ENCODE assay signal across 8 cellular contexts in the genomic region with DNA sequence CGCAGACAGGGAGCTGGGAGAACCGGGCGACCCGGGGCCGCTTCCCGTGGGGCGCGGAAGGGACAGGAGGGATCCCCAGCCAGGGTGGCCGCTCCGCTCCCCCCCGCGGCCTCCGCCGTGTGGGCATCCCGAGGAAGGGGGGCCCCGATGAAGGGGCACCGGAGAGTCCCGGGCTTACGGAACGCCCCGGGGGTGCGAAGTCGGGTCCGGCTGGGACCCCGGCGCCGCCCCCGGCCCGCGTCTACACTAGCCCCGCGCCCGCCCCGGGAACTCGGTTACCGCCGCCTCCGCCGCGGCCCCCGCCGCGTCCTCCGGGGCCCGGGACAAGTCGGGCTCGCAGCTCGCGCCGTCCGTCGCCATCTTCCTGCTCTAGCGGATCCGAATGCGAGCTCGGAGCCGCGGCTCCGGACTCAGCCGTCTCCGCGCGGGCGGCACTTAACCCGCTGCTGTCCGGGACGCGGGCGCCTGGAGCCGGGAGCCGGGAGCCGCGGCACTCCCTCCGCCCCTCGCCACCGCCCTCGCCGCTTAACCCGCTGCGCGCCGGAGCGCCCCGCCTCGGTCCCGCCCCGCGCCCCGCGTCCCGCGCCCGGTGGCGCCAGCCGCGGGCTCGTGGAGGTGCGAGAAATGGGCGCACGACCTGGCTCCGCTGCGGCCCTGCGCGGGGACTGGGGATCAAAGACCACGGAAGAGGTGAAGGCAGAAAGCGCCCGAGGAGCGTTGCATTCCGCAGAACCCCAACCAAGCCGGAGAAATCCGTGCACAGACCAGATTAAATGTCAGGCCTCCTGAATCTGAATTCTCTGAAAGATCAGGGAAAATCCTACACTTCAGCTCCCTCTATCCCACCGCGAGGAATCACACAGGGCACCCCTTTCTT. TPM values are rescaled to one million over a fixed set of nuclear protein-coding genes. Genes with fewer than 3 reads are reported as not detected.
DNase-seq lines count a peak whose midpoint lies in the region; ATAC-seq and TF ChIP-seq lines count a peak whose summit lies in the region.

A gene with protein sequence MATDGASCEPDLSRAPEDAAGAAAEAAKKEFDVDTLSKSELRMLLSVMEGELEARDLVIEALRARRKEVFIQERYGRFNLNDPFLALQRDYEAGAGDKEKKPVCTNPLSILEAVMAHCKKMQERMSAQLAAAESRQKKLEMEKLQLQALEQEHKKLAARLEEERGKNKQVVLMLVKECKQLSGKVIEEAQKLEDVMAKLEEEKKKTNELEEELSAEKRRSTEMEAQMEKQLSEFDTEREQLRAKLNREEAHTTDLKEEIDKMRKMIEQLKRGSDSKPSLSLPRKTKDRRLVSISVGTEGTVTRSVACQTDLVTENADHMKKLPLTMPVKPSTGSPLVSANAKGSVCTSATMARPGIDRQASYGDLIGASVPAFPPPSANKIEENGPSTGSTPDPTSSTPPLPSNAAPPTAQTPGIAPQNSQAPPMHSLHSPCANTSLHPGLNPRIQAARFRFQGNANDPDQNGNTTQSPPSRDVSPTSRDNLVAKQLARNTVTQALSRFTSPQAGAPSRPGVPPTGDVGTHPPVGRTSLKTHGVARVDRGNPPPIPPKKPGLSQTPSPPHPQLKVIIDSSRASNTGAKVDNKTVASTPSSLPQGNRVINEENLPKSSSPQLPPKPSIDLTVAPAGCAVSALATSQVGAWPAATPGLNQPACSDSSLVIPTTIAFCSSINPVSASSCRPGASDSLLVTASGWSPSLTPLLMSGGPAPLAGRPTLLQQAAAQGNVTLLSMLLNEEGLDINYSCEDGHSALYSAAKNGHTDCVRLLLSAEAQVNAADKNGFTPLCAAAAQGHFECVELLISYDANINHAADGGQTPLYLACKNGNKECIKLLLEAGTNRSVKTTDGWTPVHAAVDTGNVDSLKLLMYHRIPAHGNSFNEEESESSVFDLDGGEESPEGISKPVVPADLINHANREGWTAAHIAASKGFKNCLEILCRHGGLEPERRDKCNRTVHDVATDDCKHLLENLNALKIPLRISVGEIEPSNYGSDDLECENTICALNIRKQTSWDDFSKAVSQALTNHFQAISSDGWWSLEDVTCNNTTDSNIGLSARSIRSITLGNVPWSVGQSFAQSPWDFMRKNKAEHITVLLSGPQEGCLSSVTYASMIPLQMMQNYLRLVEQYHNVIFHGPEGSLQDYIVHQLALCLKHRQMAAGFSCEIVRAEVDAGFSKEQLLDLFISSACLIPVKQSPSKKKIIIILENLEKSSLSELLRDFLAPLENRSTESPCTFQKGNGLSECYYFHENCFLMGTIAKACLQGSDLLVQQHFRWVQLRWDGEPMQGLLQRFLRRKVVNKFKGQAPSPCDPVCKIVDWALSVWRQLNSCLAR (N-terminal part only) (minus strand): TSS at position 386 of the 877 bp plus-strand sequence. CDS start 26 bp downstream, at position 360.

- peaks cover 58% of the 10 kb centered on the region for H3K27me3 Mint-ChIP-seq in dendritic cell treated with granulocyte-macrophage colony-stimulating factor and Interleukin-4, amounts not matched to agents 40 ng/mL and 50 ng/mL, for 4 days
- H3K27me3 Mint-ChIP-seq in stimulated activated naive CD8-positive, alpha-beta T cell treated with anti-CD3 and anti-CD28 coated beads, Interleukin-15, Interleukin-2, amounts not matched to agents 100 ng/mL and 50 ng/mL, for 24 hours = peaks cover 64% of the 10 kb centered on the region

- peaks cover 47% of the 10 kb centered on the region for H3K36me3 Mint-ChIP-seq in dendritic cell treated with granulocyte-macrophage colony-stimulating factor and Interleukin-4, amounts not matched to agents 40 ng/mL and 50 ng/mL, for 4 days (ENCODE audit: low read depth)
- no peaks in the 10 kb centered on the region for H3K36me3 Mint-ChIP-seq in stimulated activated naive CD8-positive, alpha-beta T cell treated with anti-CD3 and anti-CD28 coated beads, Interleukin-15, Interleukin-2, amounts not matched to agents 100 ng/mL and 50 ng/mL, for 24 hours (ENCODE audit: low read depth)

- no peaks in the 10 kb centered on the region for H3K36me3 ChIP-seq in left lung

- H3K4me3 Mint-ChIP-seq in dendritic cell treated with granulocyte-macrophage colony-stimulating factor and Interleukin-4, amounts not matched to agents 40 ng/mL and 50 ng/mL, for 4 days = peak within 1 kb of the TSS; percentile 83
- peak within 1 kb of the TSS; percentile 62 for H3K4me3 Mint-ChIP-seq in stimulated activated naive CD8-positive, alpha-beta T cell treated with anti-CD3 and anti-CD28 coated beads, Interleukin-15, Interleukin-2, amounts not matched to agents 100 ng/mL and 50 ng/mL, for 24 hours

- no peaks in the 10 kb centered on the region for H3K9me3 ChIP-seq in left lung

- H3K9me3 Mint-ChIP-seq in dendritic cell treated with granulocyte-macrophage colony-stimulating factor and Interleukin-4, amounts not matched to agents 40 ng/mL and 50 ng/mL, for 4 days = no peaks in the 10 kb centered on the region
- no peaks in the 10 kb centered on the region for H3K9me3 Mint-ChIP-seq in stimulated activated naive CD8-positive, alpha-beta T cell treated with anti-CD3 and anti-CD28 coated beads, Interleukin-15, Interleukin-2, amounts not matched to agents 100 ng/mL and 50 ng/mL, for 24 hours

- TF ChIP-seq CTCF in left lung (IDR thresholded peaks at IDR 0.05) = no peak

- peak within 1 kb of the TSS; percentile 54 to 56 for H3K4me3 ChIP-seq in left lung

- intact Hi-C loops in dendritic cell treated with granulocyte-macrophage colony-stimulating factor and Interleukin-4, amounts not matched to agents 40 ng/mL and 50 ng/mL, for 4 days (cut with micrococcal nuclease) = loop anchor here (5.0 kb wide), 5 partner anchors 36 to 309 kb away; a partner anchor contains a TSS
- intact Hi-C loops in left lung (cut with DNase I) = no loop called here

- DNase-seq in Ammon's horn (ENCODE audit: low spot score) (peak; percentile 70), RKO (ENCODE audit: low spot score) (peak; percentile 65), left lung (peak; percentile 49 to 84), mesenteric fat pad (ENCODE audit: low spot score) (no peak)

- H3K27ac ChIP-seq in left lung = peak within 1 kb of the TSS; percentile 47 to 52

- peak within 1 kb of the TSS; percentile 77 for H3K27ac Mint-ChIP-seq in dendritic cell treated with granulocyte-macrophage colony-stimulating factor and Interleukin-4, amounts not matched to agents 40 ng/mL and 50 ng/mL, for 4 days
- no peak within 1 kb of the TSS for H3K27ac Mint-ChIP-seq in stimulated activated naive CD8-positive, alpha-beta T cell treated with anti-CD3 and anti-CD28 coated beads, Interleukin-15, Interleukin-2, amounts not matched to agents 100 ng/mL and 50 ng/mL, for 24 hours

- H3K4me1 ChIP-seq in left lung = peaks cover 0 to 11% of the 10 kb centered on the region in 2 donors

- ATAC-seq in GM19035 (IDR thresholded peaks at IDR 0.05; ENCODE audit: unreplicated experiment) (peak; percentile 52), left lung (peak; percentile 83), GM21825 (IDR thresholded peaks at IDR 0.05; ENCODE audit: unreplicated experiment) (no peak)

- peaks cover 44% of the 10 kb centered on the region for H3K4me1 Mint-ChIP-seq in dendritic cell treated with granulocyte-macrophage colony-stimulating factor and Interleukin-4, amounts not matched to agents 40 ng/mL and 50 ng/mL, for 4 days (ENCODE audit: low read depth)
- peaks cover 14% of the 10 kb centered on the region for H3K4me1 Mint-ChIP-seq in stimulated activated naive CD8-positive, alpha-beta T cell treated with anti-CD3 and anti-CD28 coated beads, Interleukin-15, Interleukin-2, amounts not matched to agents 100 ng/mL and 50 ng/mL, for 24 hours (ENCODE audit: low read depth)

- H3K27me3 ChIP-seq in left lung = peaks cover 9 to 71% of the 10 kb centered on the region in 2 donors

RNA-seq across cellular contexts. Expression of the gene that starts here (rescaled TPM):
- total RNA-seq in left lung = 1 to 10 TPM; 3.0 to 6.9 TPM
- 6.1 TPM for total RNA-seq in mesenteric fat pad
